In genomic region chrX:70033348-70033747, GRCh38 we compare ENCODE assay signal across 9 cellular contexts.
DNase-seq lines count a peak whose midpoint lies in the region; FAIRE-seq and TF ChIP-seq lines count a peak whose summit lies in the region.
"Had no signal": no experiment of that assay in that cellular context is flagged by ENCODE, and none has a peak within 500 bp of the region (broad histone marks: within the 10 kb centered on the region; RNA-seq: fewer than 3 reads in every experiment).

No MANE protein-coding gene starts in this region.

- in situ Hi-C loops in T47D (cut with HindIII; ENCODE audit: low pct_unique_long_range_greater_than_20kb, low sequenced_read_pairs): no loop called here

- TF ChIP-seq POLR2A in H54 (IDR thresholded peaks at IDR 0.05; ENCODE audit: low read depth, low read length): no peak

- no peak for FAIRE-seq in H54 (lab: Jason Lieb, UNC)
- FAIRE-seq: colon had no signal

- DNase-seq in activated CD8-positive, alpha-beta memory T cell treated with anti-CD3 and anti-CD28 coated beads, Interleukin-2, amount 50 U/mL, for 48 hours: peak; percentile 51
- DNase-seq in activated CD8-positive, alpha-beta memory T cell treated with anti-CD3 and anti-CD28 coated beads, Interleukin-2, amount 50 U/mL, for 4 hours: no peak
- DNase-seq in H54 (ENCODE audit: insufficient read length, low spot score): peak; percentile 23
- DNase-seq in NCI-H748 (lab: John Stamatoyannopoulos, UW; ENCODE audit: unreplicated experiment): peak; percentile 41
- peak; percentile 9 to 37 for DNase-seq in T47D (ENCODE audit: low read depth in 1 of 2, low spot score in 1 of 2)
- DNase-seq in midbrain (lab: John Stamatoyannopoulos, UW): peak; percentile 20
- no peak for DNase-seq in effector CD4-positive, alpha-beta T cell
- DNase-seq in cerebellar nuclear complex (lab: John Stamatoyannopoulos, UW): no peak

Comparison
In these comparisons a context has a peak if more than half of its experiments do, and no peak if none do; other contexts are left out.
1. DNase-seq: peak in activated CD8-positive, alpha-beta memory T cell treated with anti-CD3 and anti-CD28 coated beads, Interleukin-2, amount 50 U/mL, for 48 hours (single experiment), H54 (single experiment), NCI-H748 (single experiment), T47D (2 of 2) and midbrain (single experiment); none in activated CD8-positive, alpha-beta memory T cell treated with anti-CD3 and anti-CD28 coated beads, Interleukin-2, amount 50 U/mL, for 4 hours (single experiment), effector CD4-positive, alpha-beta T cell (single experiment) and cerebellar nuclear complex (0 of 2).